ENCODE assay signal across 8 cellular contexts in genomic region chr20:44646641-44647274, GRCh38. TPM values are rescaled to one million over a fixed set of nuclear protein-coding genes. Genes with fewer than 3 reads are reported as not detected.
DNase-seq lines count a peak whose midpoint lies in the region; ATAC-seq and TF ChIP-seq lines count a peak whose summit lies in the region.

No MANE protein-coding gene starts in this region.

- no peak for TF ChIP-seq CTCF in transverse colon (IDR thresholded peaks at IDR 0.05)

- in situ Hi-C loops in transverse colon (cut with MboI; ENCODE audit: low pct_ligation_motif_present in 1 of 4, low pct_unique_long_range_greater_than_20kb in 1 of 4, low sequenced_read_pairs in 3 of 4) = no loop called here

- 57 to 71% methylated on average over 2 to 10 of the region's 10 CpGs for WGBS in transverse colon (ENCODE audit: low coverage in 1 of 2), 2 donors

- peak; percentile 66 for DNase-seq in HCEC 1CT
- peak; percentile 95 for DNase-seq in NAMALWA (ENCODE audit: low spot score)
- peak; percentile 36 for DNase-seq in transverse colon
- no peak for DNase-seq in NCI-H2107 (lab: John Stamatoyannopoulos, UW)
- DNase-seq in NCI-H82 treated with DMSO at 0.1 percent for 48 hours (lab: John Stamatoyannopoulos, UW; ENCODE audit: unreplicated experiment) = no peak
- no peak for DNase-seq in superior temporal gyrus (ENCODE audit: extremely low spot score)

- TF ChIP-seq POLR2A in transverse colon (IDR thresholded peaks at IDR 0.05) = no peak

- peak overlapping the region; percentile 33 to 77 (median 49) for H3K27ac ChIP-seq in transverse colon

- no peaks in the 10 kb centered on the region for H3K36me3 Mint-ChIP-seq in dendritic cell treated with granulocyte-macrophage colony-stimulating factor and Interleukin-4, amounts not matched to agents 40 ng/mL and 50 ng/mL, for 4 days (ENCODE audit: low read depth)

- peaks cover 17 to 68% (median 36%) of the 10 kb centered on the region in 4 donors for H3K4me1 ChIP-seq in transverse colon

- H3K4me3 ChIP-seq in transverse colon = no peak overlapping the region

- peaks cover 91% of the 10 kb centered on the region for H3K4me1 Mint-ChIP-seq in dendritic cell treated with granulocyte-macrophage colony-stimulating factor and Interleukin-4, amounts not matched to agents 40 ng/mL and 50 ng/mL, for 4 days (ENCODE audit: low read depth)

- ATAC-seq in GM18511 (IDR thresholded peaks at IDR 0.05; ENCODE audit: unreplicated experiment) = peak; percentile 61

- no peak for TF ChIP-seq EP300 in transverse colon (IDR thresholded peaks at IDR 0.05; ENCODE audit: low read depth)

- H3K36me3 ChIP-seq in transverse colon = no peaks in the 10 kb centered on the region

- no peaks in the 10 kb centered on the region for H3K27me3 Mint-ChIP-seq in dendritic cell treated with granulocyte-macrophage colony-stimulating factor and Interleukin-4, amounts not matched to agents 40 ng/mL and 50 ng/mL, for 4 days

- no peaks in the 10 kb centered on the region for H3K9me3 ChIP-seq in transverse colon

- intact Hi-C loops in dendritic cell treated with granulocyte-macrophage colony-stimulating factor and Interleukin-4, amounts not matched to agents 40 ng/mL and 50 ng/mL, for 4 days (cut with micrococcal nuclease) = loop anchor here (10.0 kb wide), 1 partner anchor 432 kb away; the partner anchor contains the start of gene OSER1
- intact Hi-C loops in transverse colon (cut with DNase I; ENCODE audit: low total_unique reads) = no loop called here

- no peaks in the 10 kb centered on the region for H3K27me3 ChIP-seq in transverse colon

- no peaks in the 10 kb centered on the region for H3K9me3 Mint-ChIP-seq in dendritic cell treated with granulocyte-macrophage colony-stimulating factor and Interleukin-4, amounts not matched to agents 40 ng/mL and 50 ng/mL, for 4 days

- no peak overlapping the region for H3K4me3 Mint-ChIP-seq in dendritic cell treated with granulocyte-macrophage colony-stimulating factor and Interleukin-4, amounts not matched to agents 40 ng/mL and 50 ng/mL, for 4 days

- peak overlapping the region; percentile 67 for H3K27ac Mint-ChIP-seq in dendritic cell treated with granulocyte-macrophage colony-stimulating factor and Interleukin-4, amounts not matched to agents 40 ng/mL and 50 ng/mL, for 4 days

RNA-seq across cellular contexts. Expression of gene ADA, which starts 4.7 kb away (rescaled TPM):
- 1 to 10 TPM; 2.6 to 5.4 (median 2.9) TPM for total RNA-seq in transverse colon

Comparison
In these comparisons a context has a peak if more than half of its experiments do, and no peak if none do; other contexts are left out.
1. DNase-seq: peak in HCEC 1CT (single experiment), NAMALWA (single experiment) and transverse colon (single experiment); none in NCI-H2107 (single experiment), NCI-H82 treated with DMSO at 0.1 percent for 48 hours (single experiment) and superior temporal gyrus (single experiment).